ENCODE assay signal across 1 cellular context in the genomic region with DNA sequence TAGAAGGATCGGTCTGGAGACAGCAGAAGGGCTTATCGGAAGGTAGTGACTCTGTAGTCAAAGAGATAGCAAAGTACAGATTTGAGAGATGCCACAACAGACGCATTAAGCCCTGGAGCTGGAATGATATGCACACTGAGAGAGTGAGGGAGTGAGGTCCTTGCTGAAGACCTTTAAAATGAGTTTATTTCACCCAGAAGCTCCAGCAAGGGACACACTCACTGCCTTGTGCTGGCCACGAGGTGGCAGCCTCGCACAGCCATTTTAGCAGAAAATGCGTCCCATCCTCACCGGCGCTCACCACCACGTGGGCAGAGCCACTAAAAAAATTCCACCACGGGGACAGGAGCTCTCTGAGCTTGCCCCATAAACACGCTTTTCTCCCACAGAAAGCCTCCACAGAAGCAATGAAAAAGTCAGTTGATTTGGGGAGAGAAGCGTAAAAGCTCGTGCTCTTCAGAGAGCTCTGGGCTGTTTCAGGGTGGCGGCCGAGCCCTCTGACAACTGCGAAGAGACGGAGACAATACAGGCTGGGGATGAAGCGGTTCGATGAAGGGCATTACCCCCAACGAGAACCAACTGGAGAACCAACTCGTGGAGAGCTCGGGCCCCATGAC.
TF ChIP-seq lines count a peak whose summit lies in the region.

No MANE protein-coding gene starts in this region.

TF ChIP-seq in K562, 482 proteins besides CTCF, POLR2A, EP300 and RAD21 (continued from another document and continues in another):
- TF ChIP-seq, protein P1, sequence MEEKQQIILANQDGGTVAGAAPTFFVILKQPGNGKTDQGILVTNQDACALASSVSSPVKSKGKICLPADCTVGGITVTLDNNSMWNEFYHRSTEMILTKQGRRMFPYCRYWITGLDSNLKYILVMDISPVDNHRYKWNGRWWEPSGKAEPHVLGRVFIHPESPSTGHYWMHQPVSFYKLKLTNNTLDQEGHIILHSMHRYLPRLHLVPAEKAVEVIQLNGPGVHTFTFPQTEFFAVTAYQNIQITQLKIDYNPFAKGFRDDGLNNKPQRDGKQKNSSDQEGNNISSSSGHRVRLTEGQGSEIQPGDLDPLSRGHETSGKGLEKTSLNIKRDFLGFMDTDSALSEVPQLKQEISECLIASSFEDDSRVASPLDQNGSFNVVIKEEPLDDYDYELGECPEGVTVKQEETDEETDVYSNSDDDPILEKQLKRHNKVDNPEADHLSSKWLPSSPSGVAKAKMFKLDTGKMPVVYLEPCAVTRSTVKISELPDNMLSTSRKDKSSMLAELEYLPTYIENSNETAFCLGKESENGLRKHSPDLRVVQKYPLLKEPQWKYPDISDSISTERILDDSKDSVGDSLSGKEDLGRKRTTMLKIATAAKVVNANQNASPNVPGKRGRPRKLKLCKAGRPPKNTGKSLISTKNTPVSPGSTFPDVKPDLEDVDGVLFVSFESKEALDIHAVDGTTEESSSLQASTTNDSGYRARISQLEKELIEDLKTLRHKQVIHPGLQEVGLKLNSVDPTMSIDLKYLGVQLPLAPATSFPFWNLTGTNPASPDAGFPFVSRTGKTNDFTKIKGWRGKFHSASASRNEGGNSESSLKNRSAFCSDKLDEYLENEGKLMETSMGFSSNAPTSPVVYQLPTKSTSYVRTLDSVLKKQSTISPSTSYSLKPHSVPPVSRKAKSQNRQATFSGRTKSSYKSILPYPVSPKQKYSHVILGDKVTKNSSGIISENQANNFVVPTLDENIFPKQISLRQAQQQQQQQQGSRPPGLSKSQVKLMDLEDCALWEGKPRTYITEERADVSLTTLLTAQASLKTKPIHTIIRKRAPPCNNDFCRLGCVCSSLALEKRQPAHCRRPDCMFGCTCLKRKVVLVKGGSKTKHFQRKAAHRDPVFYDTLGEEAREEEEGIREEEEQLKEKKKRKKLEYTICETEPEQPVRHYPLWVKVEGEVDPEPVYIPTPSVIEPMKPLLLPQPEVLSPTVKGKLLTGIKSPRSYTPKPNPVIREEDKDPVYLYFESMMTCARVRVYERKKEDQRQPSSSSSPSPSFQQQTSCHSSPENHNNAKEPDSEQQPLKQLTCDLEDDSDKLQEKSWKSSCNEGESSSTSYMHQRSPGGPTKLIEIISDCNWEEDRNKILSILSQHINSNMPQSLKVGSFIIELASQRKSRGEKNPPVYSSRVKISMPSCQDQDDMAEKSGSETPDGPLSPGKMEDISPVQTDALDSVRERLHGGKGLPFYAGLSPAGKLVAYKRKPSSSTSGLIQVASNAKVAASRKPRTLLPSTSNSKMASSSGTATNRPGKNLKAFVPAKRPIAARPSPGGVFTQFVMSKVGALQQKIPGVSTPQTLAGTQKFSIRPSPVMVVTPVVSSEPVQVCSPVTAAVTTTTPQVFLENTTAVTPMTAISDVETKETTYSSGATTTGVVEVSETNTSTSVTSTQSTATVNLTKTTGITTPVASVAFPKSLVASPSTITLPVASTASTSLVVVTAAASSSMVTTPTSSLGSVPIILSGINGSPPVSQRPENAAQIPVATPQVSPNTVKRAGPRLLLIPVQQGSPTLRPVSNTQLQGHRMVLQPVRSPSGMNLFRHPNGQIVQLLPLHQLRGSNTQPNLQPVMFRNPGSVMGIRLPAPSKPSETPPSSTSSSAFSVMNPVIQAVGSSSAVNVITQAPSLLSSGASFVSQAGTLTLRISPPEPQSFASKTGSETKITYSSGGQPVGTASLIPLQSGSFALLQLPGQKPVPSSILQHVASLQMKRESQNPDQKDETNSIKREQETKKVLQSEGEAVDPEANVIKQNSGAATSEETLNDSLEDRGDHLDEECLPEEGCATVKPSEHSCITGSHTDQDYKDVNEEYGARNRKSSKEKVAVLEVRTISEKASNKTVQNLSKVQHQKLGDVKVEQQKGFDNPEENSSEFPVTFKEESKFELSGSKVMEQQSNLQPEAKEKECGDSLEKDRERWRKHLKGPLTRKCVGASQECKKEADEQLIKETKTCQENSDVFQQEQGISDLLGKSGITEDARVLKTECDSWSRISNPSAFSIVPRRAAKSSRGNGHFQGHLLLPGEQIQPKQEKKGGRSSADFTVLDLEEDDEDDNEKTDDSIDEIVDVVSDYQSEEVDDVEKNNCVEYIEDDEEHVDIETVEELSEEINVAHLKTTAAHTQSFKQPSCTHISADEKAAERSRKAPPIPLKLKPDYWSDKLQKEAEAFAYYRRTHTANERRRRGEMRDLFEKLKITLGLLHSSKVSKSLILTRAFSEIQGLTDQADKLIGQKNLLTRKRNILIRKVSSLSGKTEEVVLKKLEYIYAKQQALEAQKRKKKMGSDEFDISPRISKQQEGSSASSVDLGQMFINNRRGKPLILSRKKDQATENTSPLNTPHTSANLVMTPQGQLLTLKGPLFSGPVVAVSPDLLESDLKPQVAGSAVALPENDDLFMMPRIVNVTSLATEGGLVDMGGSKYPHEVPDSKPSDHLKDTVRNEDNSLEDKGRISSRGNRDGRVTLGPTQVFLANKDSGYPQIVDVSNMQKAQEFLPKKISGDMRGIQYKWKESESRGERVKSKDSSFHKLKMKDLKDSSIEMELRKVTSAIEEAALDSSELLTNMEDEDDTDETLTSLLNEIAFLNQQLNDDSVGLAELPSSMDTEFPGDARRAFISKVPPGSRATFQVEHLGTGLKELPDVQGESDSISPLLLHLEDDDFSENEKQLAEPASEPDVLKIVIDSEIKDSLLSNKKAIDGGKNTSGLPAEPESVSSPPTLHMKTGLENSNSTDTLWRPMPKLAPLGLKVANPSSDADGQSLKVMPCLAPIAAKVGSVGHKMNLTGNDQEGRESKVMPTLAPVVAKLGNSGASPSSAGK (IDR thresholded peaks at IDR 0.05) = peak; percentile 81
- TF ChIP-seq RFX7 (CRISPR knock-in tag; IDR thresholded peaks at IDR 0.05) (no peak), FOXA1 (IDR thresholded peaks at IDR 0.05; ENCODE audit: borderline replicate concordance) (no peak), NFYB (IDR thresholded peaks at IDR 0.05; ENCODE audit: extremely low read depth, insufficient read length) (no peak), ZNF707 (CRISPR knock-in tag; conservative IDR thresholded peaks at IDR 0.05) (no peak), PHF20 (IDR thresholded peaks at IDR 0.05; ENCODE audit: partially characterized antibody) (no peak), DNMT1 (IDR thresholded peaks at IDR 0.05) (no peak), NCOR1 (IDR thresholded peaks at IDR 0.05) (no peak), RBM17 (IDR thresholded peaks at IDR 0.05; ENCODE audit: borderline replicate concordance, low read depth, low read length) (no peak), CHD4 (IDR thresholded peaks at IDR 0.05; ENCODE audit: insufficient read depth, insufficient replicate concordance, low read depth, low read length, poor library complexity, severe bottlenecking) (no peak), ZNF174 (CRISPR knock-in tag; IDR thresholded peaks at IDR 0.05) (no peak)
- TF ChIP-seq, protein P2, sequence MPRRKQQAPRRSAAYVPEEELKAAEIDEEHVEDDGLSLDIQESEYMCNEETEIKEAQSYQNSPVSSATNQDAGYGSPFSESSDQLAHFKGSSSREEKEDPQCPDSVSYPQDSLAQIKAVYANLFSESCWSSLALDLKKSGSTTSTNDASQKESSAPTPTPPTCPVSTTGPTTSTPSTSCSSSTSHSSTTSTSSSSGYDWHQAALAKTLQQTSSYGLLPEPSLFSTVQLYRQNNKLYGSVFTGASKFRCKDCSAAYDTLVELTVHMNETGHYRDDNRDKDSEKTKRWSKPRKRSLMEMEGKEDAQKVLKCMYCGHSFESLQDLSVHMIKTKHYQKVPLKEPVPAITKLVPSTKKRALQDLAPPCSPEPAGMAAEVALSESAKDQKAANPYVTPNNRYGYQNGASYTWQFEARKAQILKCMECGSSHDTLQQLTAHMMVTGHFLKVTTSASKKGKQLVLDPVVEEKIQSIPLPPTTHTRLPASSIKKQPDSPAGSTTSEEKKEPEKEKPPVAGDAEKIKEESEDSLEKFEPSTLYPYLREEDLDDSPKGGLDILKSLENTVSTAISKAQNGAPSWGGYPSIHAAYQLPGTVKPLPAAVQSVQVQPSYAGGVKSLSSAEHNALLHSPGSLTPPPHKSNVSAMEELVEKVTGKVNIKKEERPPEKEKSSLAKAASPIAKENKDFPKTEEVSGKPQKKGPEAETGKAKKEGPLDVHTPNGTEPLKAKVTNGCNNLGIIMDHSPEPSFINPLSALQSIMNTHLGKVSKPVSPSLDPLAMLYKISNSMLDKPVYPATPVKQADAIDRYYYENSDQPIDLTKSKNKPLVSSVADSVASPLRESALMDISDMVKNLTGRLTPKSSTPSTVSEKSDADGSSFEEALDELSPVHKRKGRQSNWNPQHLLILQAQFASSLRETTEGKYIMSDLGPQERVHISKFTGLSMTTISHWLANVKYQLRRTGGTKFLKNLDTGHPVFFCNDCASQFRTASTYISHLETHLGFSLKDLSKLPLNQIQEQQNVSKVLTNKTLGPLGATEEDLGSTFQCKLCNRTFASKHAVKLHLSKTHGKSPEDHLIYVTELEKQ (CRISPR knock-in tag; IDR thresholded peaks at IDR 0.05) = no peak
- TF ChIP-seq, protein P3, sequence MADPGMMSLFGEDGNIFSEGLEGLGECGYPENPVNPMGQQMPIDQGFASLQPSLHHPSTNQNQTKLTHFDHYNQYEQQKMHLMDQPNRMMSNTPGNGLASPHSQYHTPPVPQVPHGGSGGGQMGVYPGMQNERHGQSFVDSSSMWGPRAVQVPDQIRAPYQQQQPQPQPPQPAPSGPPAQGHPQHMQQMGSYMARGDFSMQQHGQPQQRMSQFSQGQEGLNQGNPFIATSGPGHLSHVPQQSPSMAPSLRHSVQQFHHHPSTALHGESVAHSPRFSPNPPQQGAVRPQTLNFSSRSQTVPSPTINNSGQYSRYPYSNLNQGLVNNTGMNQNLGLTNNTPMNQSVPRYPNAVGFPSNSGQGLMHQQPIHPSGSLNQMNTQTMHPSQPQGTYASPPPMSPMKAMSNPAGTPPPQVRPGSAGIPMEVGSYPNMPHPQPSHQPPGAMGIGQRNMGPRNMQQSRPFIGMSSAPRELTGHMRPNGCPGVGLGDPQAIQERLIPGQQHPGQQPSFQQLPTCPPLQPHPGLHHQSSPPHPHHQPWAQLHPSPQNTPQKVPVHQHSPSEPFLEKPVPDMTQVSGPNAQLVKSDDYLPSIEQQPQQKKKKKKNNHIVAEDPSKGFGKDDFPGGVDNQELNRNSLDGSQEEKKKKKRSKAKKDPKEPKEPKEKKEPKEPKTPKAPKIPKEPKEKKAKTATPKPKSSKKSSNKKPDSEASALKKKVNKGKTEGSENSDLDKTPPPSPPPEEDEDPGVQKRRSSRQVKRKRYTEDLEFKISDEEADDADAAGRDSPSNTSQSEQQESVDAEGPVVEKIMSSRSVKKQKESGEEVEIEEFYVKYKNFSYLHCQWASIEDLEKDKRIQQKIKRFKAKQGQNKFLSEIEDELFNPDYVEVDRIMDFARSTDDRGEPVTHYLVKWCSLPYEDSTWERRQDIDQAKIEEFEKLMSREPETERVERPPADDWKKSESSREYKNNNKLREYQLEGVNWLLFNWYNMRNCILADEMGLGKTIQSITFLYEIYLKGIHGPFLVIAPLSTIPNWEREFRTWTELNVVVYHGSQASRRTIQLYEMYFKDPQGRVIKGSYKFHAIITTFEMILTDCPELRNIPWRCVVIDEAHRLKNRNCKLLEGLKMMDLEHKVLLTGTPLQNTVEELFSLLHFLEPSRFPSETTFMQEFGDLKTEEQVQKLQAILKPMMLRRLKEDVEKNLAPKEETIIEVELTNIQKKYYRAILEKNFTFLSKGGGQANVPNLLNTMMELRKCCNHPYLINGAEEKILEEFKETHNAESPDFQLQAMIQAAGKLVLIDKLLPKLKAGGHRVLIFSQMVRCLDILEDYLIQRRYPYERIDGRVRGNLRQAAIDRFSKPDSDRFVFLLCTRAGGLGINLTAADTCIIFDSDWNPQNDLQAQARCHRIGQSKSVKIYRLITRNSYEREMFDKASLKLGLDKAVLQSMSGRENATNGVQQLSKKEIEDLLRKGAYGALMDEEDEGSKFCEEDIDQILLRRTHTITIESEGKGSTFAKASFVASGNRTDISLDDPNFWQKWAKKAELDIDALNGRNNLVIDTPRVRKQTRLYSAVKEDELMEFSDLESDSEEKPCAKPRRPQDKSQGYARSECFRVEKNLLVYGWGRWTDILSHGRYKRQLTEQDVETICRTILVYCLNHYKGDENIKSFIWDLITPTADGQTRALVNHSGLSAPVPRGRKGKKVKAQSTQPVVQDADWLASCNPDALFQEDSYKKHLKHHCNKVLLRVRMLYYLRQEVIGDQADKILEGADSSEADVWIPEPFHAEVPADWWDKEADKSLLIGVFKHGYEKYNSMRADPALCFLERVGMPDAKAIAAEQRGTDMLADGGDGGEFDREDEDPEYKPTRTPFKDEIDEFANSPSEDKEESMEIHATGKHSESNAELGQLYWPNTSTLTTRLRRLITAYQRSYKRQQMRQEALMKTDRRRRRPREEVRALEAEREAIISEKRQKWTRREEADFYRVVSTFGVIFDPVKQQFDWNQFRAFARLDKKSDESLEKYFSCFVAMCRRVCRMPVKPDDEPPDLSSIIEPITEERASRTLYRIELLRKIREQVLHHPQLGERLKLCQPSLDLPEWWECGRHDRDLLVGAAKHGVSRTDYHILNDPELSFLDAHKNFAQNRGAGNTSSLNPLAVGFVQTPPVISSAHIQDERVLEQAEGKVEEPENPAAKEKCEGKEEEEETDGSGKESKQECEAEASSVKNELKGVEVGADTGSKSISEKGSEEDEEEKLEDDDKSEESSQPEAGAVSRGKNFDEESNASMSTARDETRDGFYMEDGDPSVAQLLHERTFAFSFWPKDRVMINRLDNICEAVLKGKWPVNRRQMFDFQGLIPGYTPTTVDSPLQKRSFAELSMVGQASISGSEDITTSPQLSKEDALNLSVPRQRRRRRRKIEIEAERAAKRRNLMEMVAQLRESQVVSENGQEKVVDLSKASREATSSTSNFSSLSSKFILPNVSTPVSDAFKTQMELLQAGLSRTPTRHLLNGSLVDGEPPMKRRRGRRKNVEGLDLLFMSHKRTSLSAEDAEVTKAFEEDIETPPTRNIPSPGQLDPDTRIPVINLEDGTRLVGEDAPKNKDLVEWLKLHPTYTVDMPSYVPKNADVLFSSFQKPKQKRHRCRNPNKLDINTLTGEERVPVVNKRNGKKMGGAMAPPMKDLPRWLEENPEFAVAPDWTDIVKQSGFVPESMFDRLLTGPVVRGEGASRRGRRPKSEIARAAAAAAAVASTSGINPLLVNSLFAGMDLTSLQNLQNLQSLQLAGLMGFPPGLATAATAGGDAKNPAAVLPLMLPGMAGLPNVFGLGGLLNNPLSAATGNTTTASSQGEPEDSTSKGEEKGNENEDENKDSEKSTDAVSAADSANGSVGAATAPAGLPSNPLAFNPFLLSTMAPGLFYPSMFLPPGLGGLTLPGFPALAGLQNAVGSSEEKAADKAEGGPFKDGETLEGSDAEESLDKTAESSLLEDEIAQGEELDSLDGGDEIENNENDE (IDR thresholded peaks at IDR 0.05; ENCODE audit: low read depth, low read length) = no peak
- TF ChIP-seq, protein P4, sequence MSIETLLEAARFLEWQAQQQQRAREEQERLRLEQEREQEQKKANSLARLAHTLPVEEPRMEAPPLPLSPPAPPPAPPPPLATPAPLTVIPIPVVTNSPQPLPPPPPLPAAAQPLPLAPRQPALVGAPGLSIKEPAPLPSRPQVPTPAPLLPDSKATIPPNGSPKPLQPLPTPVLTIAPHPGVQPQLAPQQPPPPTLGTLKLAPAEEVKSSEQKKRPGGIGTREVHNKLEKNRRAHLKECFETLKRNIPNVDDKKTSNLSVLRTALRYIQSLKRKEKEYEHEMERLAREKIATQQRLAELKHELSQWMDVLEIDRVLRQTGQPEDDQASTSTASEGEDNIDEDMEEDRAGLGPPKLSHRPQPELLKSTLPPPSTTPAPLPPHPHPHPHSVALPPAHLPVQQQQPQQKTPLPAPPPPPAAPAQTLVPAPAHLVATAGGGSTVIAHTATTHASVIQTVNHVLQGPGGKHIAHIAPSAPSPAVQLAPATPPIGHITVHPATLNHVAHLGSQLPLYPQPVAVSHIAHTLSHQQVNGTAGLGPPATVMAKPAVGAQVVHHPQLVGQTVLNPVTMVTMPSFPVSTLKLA (conservative IDR thresholded peaks at IDR 0.05) = peak; percentile 91 to 93
